ENCODE assay signal across 9 cellular contexts in genomic region chr5:26700759-26701384, GRCh38.
A peak's percentile ranks its signal among the peaks of the same experiment; 100 is the strongest.
DNase-seq lines count a peak whose midpoint lies in the region; ATAC-seq, FAIRE-seq and TF ChIP-seq lines count a peak whose summit lies in the region.
"Had no signal": no experiment of that assay in that cellular context is flagged by ENCODE, and none has a peak within 500 bp of the region (broad histone marks: within the 10 kb centered on the region; RNA-seq: fewer than 3 reads in every experiment).

No MANE protein-coding gene starts in this region.

- WGBS in K562 (ENCODE audit: insufficient coverage, low coverage, missing lambda C conversion rate): 5% methylated on average over 2 of the region's 2 CpGs

- H2AFZ ChIP-seq in DND-41 (ENCODE audit: low read depth, low read length) (no peak overlapping the region), K562 (ENCODE audit: low read depth, low read length) (no peak overlapping the region)

- TF ChIP-seq CTCF in DND-41 (IDR thresholded peaks at IDR 0.05; ENCODE audit: borderline replicate concordance, extremely low read depth, low read length, poor library complexity, severe bottlenecking) (peak; percentile 65), K562 (IDR thresholded peaks at IDR 0.05 in 2 of 3, conservative IDR thresholded peaks at IDR 0.05 in 1 of 3; ENCODE audit: insufficient read depth in 2 of 3, low read depth in 1 of 3, low read length in 3 of 3) (peak; percentile 47 to 57 (median 48); a peak in 4 of 6 replicates), nephron (IDR thresholded peaks at IDR 0.05; ENCODE audit: unreplicated experiment in 3 of 3) (peak; percentile 56 to 66 (median 56))

- intact Hi-C loops in K562 (cut with micrococcal nuclease): no loop called here

- H4K20me1 ChIP-seq in DND-41 (ENCODE audit: insufficient read depth, low read length): no peaks in the 10 kb centered on the region
- H4K20me1 ChIP-seq in K562 (replicated peaks; ENCODE audit: control insufficient read depth, insufficient read depth, low read length): no peaks in the 10 kb centered on the region

- H3K9me3 ChIP-seq in DND-41 (ENCODE audit: insufficient read depth, low read length, severe bottlenecking): no peaks in the 10 kb centered on the region
- no peaks in the 10 kb centered on the region for H3K9me3 ChIP-seq in K562 (replicated peaks; ENCODE audit: control insufficient read depth, insufficient read depth, low read depth, low read length)

- H3K27me3 Mint-ChIP-seq in nephron (ENCODE audit: low read depth): peaks cover 3% of the 10 kb centered on the region

- H3K9ac ChIP-seq in DND-41 (ENCODE audit: low read depth, low read length) (no peak overlapping the region), K562 (ENCODE audit: insufficient read depth in 1 of 2, low read depth in 2 of 2, low read length in 2 of 2) (no peak overlapping the region)

- CTCF ChIA-PET in K562 (lab: Yijun Ruan, JAX; ENCODE audit: low intra/inter-chr PET ratio): interaction anchor here (0.6 kb wide), 2 partner anchors 14 to 909 kb away, joined by 3 read pairs; no protein-coding TSS in a partner anchor

- DNase-seq in DND-41 (peak; percentile 18), NCI-H524 treated with DMSO at 0.1 percent for 48 hours (lab: John Stamatoyannopoulos, UW) (peak; percentile 5), K562 (ENCODE audit: extremely low read depth in 1 of 4, low spot score in 3 of 4) (peak; percentile 26 to 52 (median 32)), amniotic stem cell (lab: John Stamatoyannopoulos, UW) (no peak), GM19240 (ENCODE audit: insufficient read length, low spot score) (no peak)
- no peak for DNase-seq in activated CD8-positive, alpha-beta memory T cell treated with anti-CD3 and anti-CD28 coated beads, Interleukin-2, amount 50 U/mL, for 4 hours

- no peak for TF ChIP-seq POLR2A in K562 (conservative IDR thresholded peaks at IDR 0.05)

- POLR2A ChIA-PET in K562 (lab: Yijun Ruan, JAX): interaction anchor here (0.6 kb wide), 1 partner anchor 1086 kb away, joined by 3 read pairs; no protein-coding TSS in a partner anchor

- in situ Hi-C loops in K562 (cut with MboI): no loop called here

- H3K36me3 Mint-ChIP-seq in nephron (ENCODE audit: low read depth): no peaks in the 10 kb centered on the region

- no peaks in the 10 kb centered on the region for H3K79me2 ChIP-seq in DND-41 (ENCODE audit: insufficient read depth, low read length)
- H3K79me2 ChIP-seq in K562 (ENCODE audit: control insufficient read depth, insufficient read depth, low read length): no peaks in the 10 kb centered on the region

- H3K4me1 Mint-ChIP-seq in nephron: no peaks in the 10 kb centered on the region

- no peak overlapping the region for H3K27ac Mint-ChIP-seq in nephron

- TF ChIP-seq RAD21 in K562 (CRISPR knock-in tag; conservative IDR thresholded peaks at IDR 0.05 in 1 of 2, IDR thresholded peaks at IDR 0.05 in 1 of 2): peak; percentile 48 to 64

- H3K9me3 Mint-ChIP-seq in nephron: peaks cover 2% of the 10 kb centered on the region

- no peak overlapping the region for H3K4me3 Mint-ChIP-seq in nephron

- no peak overlapping the region for H3K4me3 ChIP-seq in DND-41 (ENCODE audit: low read depth in 1 of 2, low read length in 2 of 2)
- H3K4me3 ChIP-seq in K562: no peak overlapping the region
- H3K4me3 ChIP-seq: cardiac muscle cell had no signal

- H3K27me3 ChIP-seq in DND-41 (ENCODE audit: insufficient read depth, low read length, poor library complexity) (no peaks in the 10 kb centered on the region), K562 (ENCODE audit: control insufficient read depth in 2 of 2, insufficient read depth in 2 of 2, low read length in 2 of 2) (no peaks in the 10 kb centered on the region)
- H3K27me3 ChIP-seq: cardiac muscle cell had no signal

- H3K27ac ChIP-seq in DND-41 (ENCODE audit: low read length) (no peak overlapping the region), K562 (ENCODE audit: extremely low read depth, low read depth, low read length) (no peak overlapping the region)
- H3K27ac ChIP-seq: cardiac muscle cell had no signal

- ATAC-seq in DND-41 (ENCODE audit: insufficient read depth, low read depth) (no peak), HG03565 (IDR thresholded peaks at IDR 0.05; ENCODE audit: unreplicated experiment) (peak; percentile 81), K562 (peak; percentile 45; the same call in 1 of the 3 replicates)

- BruUV-seq in K562 (replicated peaks; lab: Mats Ljungman, UMichigan): no TSS peak

- H3K36me3 ChIP-seq in DND-41 (ENCODE audit: insufficient read depth, low read length): no peaks in the 10 kb centered on the region
- H3K36me3 ChIP-seq in K562 (ENCODE audit: control insufficient read depth, insufficient read depth, low read length): no peaks in the 10 kb centered on the region
- H3K36me3 ChIP-seq: cardiac muscle cell had no signal

- FAIRE-seq in K562 (lab: Jason Lieb, UNC): no peak

- no peak for TF ChIP-seq EP300 in K562 (IDR thresholded peaks at IDR 0.05; ENCODE audit: low read length)

- H3K4me2 ChIP-seq in DND-41 (ENCODE audit: insufficient read depth, low read length) (no peak overlapping the region), K562 (ENCODE audit: insufficient read depth, low read length) (no peak overlapping the region)

- H3K9me1 ChIP-seq in K562 (ENCODE audit: control insufficient read depth, insufficient read depth, low read length): no peaks in the 10 kb centered on the region

- H3K4me1 ChIP-seq in DND-41 (ENCODE audit: insufficient read depth, low read length): no peaks in the 10 kb centered on the region
- no peaks in the 10 kb centered on the region for H3K4me1 ChIP-seq in K562 (replicated peaks in 1 of 2; ENCODE audit: control insufficient read depth in 2 of 2, insufficient read depth in 2 of 2, low read length in 2 of 2)

TF ChIP-seq in K562, 482 proteins besides CTCF, POLR2A, EP300 and RAD21:
- 0 out of 2 replicates have a peak, but pooled peaks have one; percentile 22 for TF ChIP-seq CREM (IDR thresholded peaks at IDR 0.05; ENCODE audit: low read depth)
- TF ChIP-seq ZBTB26 (CRISPR knock-in tag; IDR thresholded peaks at IDR 0.05): no peak

Comparison
In these comparisons a context has a peak if more than half of its experiments do, and no peak if none do; other contexts are left out.
1. DNase-seq: peak in DND-41 (single experiment), NCI-H524 treated with DMSO at 0.1 percent for 48 hours (single experiment) and K562 (4 of 4); none in amniotic stem cell (single experiment), GM19240 (single experiment) and activated CD8-positive, alpha-beta memory T cell treated with anti-CD3 and anti-CD28 coated beads, Interleukin-2, amount 50 U/mL, for 4 hours (single experiment).
2. Peak in every context shown above with its lines, with median percentiles within 50 percentile points of each other: CTCF ChIP-seq.